20 cellular contexts compared by ENCODE assay signal in the genomic region with DNA sequence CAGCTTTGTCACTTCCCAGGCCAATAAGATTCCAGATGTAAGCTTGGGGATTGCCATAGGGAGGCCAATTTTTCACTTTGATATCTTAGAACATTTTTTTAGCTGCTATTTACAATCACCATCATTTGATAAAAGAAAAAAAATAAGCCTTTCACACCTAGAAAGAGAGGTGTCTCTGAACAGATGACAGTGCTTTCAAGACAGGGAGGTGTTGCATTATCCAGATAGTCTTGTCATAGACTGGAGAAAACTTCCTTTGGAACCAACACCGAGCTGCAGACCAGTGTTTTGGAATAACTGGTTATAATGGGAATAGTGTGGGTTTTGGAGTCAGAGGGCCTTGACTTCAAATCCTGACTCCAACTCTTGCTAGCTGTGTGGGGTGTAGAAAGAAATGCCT.
DNase-seq lines count a peak whose midpoint lies in the region; ATAC-seq and TF ChIP-seq lines count a peak whose summit lies in the region.
"Had no signal": no experiment of that assay in that cellular context is flagged by ENCODE, and none has a peak within 500 bp of the region (broad histone marks: within the 10 kb centered on the region; RNA-seq: fewer than 3 reads in every experiment).

No MANE protein-coding gene starts in this region.

- no peaks in the 10 kb centered on the region for H3K79me2 ChIP-seq in OCI-LY3 (ENCODE audit: low read length)

- H3K4me1 ChIP-seq in left ventricle myocardium inferior: peaks cover 40% of the 10 kb centered on the region
- peaks cover 22 to 51% (median 34%) of the 10 kb centered on the region in 10 experiments for H3K4me1 ChIP-seq in BLaER1 treated with 17β-estradiol and CSF1 and Interleukin-3, amounts not matched to agents 10 nM and 100 nM
- H3K4me1 ChIP-seq in OCI-LY3 (ENCODE audit: low read length): peaks cover 44% of the 10 kb centered on the region
- peaks cover 17% of the 10 kb centered on the region for H3K4me1 ChIP-seq in vagina
- no peaks in the 10 kb centered on the region for H3K4me1 ChIP-seq in ovary (ENCODE audit: insufficient read depth)
- H3K4me1 ChIP-seq: BE2C had no signal

- H3K27me3 ChIP-seq in left ventricle myocardium inferior (ENCODE audit: low read depth) (no peaks in the 10 kb centered on the region), OCI-LY3 (ENCODE audit: low read depth, low read length) (no peaks in the 10 kb centered on the region), vagina (no peaks in the 10 kb centered on the region), ovary (no peaks in the 10 kb centered on the region)
- no peaks in the 10 kb centered on the region for H3K27me3 ChIP-seq in BLaER1 treated with 17β-estradiol and CSF1 and Interleukin-3, amounts not matched to agents 10 nM and 100 nM
- H3K27me3 ChIP-seq: BE2C had no signal

- TF ChIP-seq CTCF in left ventricle myocardium inferior (IDR thresholded peaks at IDR 0.05; ENCODE audit: borderline replicate concordance) (no peak), OCI-LY3 (IDR thresholded peaks at IDR 0.05; ENCODE audit: low read depth, low read length) (no peak), vagina (IDR thresholded peaks at IDR 0.05) (no peak), ovary (IDR thresholded peaks at IDR 0.05) (no peak)

- WGBS in ovary, 3 donors: 79 to 87% (median 83%) methylated on average over 1 of the region's 1 CpG

- H3K4me3 ChIP-seq in left ventricle myocardium inferior: no peak overlapping the region
- no peak overlapping the region for H3K4me3 ChIP-seq in BLaER1 treated with 17β-estradiol and CSF1 and Interleukin-3, amounts not matched to agents 10 nM and 100 nM
- no peak overlapping the region for H3K4me3 ChIP-seq in OCI-LY3 (ENCODE audit: low read length)
- H3K4me3 ChIP-seq in vagina: no peak overlapping the region
- no peak overlapping the region for H3K4me3 ChIP-seq in ovary
- H3K4me3 ChIP-seq: HAP-1 had no signal

- TF ChIP-seq POLR2A in vagina (IDR thresholded peaks at IDR 0.05): no peak
- TF ChIP-seq POLR2A in ovary (IDR thresholded peaks at IDR 0.05): no peak

- H3K4me2 ChIP-seq in BLaER1 treated with 17β-estradiol and CSF1 and Interleukin-3, amounts not matched to agents 10 nM and 100 nM: peak overlapping the region; percentile 1 to 54 (median 27); a peak in 17 of 22 replicates
- peak overlapping the region; percentile 40 for H3K4me2 ChIP-seq in OCI-LY3 (ENCODE audit: low read length)

- no peaks in the 10 kb centered on the region for H3K9me3 ChIP-seq in left ventricle myocardium inferior (replicated peaks)
- H3K9me3 ChIP-seq in BLaER1 treated with 17β-estradiol and CSF1 and Interleukin-3, amounts not matched to agents 10 nM and 100 nM (replicated peaks in 1 of 11): no peaks in the 10 kb centered on the region
- no peaks in the 10 kb centered on the region for H3K9me3 ChIP-seq in OCI-LY3 (ENCODE audit: insufficient read depth, low read length)
- H3K9me3 ChIP-seq in vagina: no peaks in the 10 kb centered on the region
- H3K9me3 ChIP-seq in ovary: no peaks in the 10 kb centered on the region
- H3K9me3 ChIP-seq: BE2C, HAP-1 had no signal

- no peaks in the 10 kb centered on the region for H4K20me1 ChIP-seq in BLaER1 treated with 17β-estradiol and CSF1 and Interleukin-3, amounts not matched to agents 10 nM and 100 nM
- no peaks in the 10 kb centered on the region for H4K20me1 ChIP-seq in OCI-LY3 (ENCODE audit: insufficient read depth, low read length)

- 0 out of 2 replicates have a peak overlapping the region, but pooled peaks have one; percentile 9 for H2AFZ ChIP-seq in OCI-LY3 (ENCODE audit: low read depth, low read length)

- intact Hi-C loops in left cardiac atrium (cut with DNase I): no loop called here
- intact Hi-C loops in left ventricle myocardium inferior (cut with micrococcal nuclease): no loop called here
- intact Hi-C loops in vagina (cut with DNase I): no loop called here
- intact Hi-C loops in ovary (cut with DNase I): no loop called here

- H3K27ac ChIP-seq in left ventricle myocardium inferior (replicated peaks) (no peak overlapping the region), OCI-LY3 (ENCODE audit: low read length) (peak overlapping the region; percentile 58), vagina (peak overlapping the region; percentile 30), ovary (no peak overlapping the region)
- 0 out of 22 replicates have a peak overlapping the region, but pooled peaks of 2 of the 11 experiments have one; percentile 3 to 27 for H3K27ac ChIP-seq in BLaER1 treated with 17β-estradiol and CSF1 and Interleukin-3, amounts not matched to agents 10 nM and 100 nM
- H3K27ac ChIP-seq: 22Rv1, C4-2B had no signal

- ATAC-seq in left cardiac atrium: peak; percentile 57 to 64
- no peak for ATAC-seq in HG02970 (IDR thresholded peaks at IDR 0.05; ENCODE audit: low FRiP score, unreplicated experiment)
- ATAC-seq in HG03095 (IDR thresholded peaks at IDR 0.05; ENCODE audit: unreplicated experiment): no peak

- no peak overlapping the region for H3K9ac ChIP-seq in BLaER1 treated with 17β-estradiol and CSF1 and Interleukin-3, amounts not matched to agents 10 nM and 100 nM
- H3K9ac ChIP-seq in OCI-LY3 (ENCODE audit: low read length): 0 out of 2 replicates have a peak overlapping the region, but pooled peaks have one; percentile 0

- DNase-seq in left cardiac atrium (no peak), left ventricle myocardium inferior (no peak), vagina (ENCODE audit: extremely low spot score in 2 of 2) (no peak), ovary (no peak)
- DNase-seq: BE2C; Calu3; CD4-positive, alpha-beta memory T cell; COR-L47; DMS53; DMS79 treated with DMSO at 0.1 percent for 48 hours; GF-D8; GOT3; HFFc6 had no signal

- no peak for TF ChIP-seq EP300 in ovary (IDR thresholded peaks at IDR 0.05)

- H3K36me3 ChIP-seq in left ventricle myocardium inferior: no peaks in the 10 kb centered on the region
- no peaks in the 10 kb centered on the region for H3K36me3 ChIP-seq in BLaER1 treated with 17β-estradiol and CSF1 and Interleukin-3, amounts not matched to agents 10 nM and 100 nM
- H3K36me3 ChIP-seq in OCI-LY3 (replicated peaks; ENCODE audit: low read depth, low read length): no peaks in the 10 kb centered on the region
- no peaks in the 10 kb centered on the region for H3K36me3 ChIP-seq in vagina
- H3K36me3 ChIP-seq in ovary: no peaks in the 10 kb centered on the region
- H3K36me3 ChIP-seq: BE2C, HAP-1 had no signal

Comparison
In these comparisons a context has a peak if more than half of its experiments do, and no peak if none do; other contexts are left out.
1. ATAC-seq: peak in left cardiac atrium (2 of 2); none in HG02970 (single experiment) and HG03095 (single experiment).
2. H3K27ac ChIP-seq: peak in OCI-LY3 (single experiment) and vagina (single experiment); none in left ventricle myocardium inferior (single experiment) and ovary (0 of 2).